17 cellular contexts compared by ENCODE assay signal in the genomic region with DNA sequence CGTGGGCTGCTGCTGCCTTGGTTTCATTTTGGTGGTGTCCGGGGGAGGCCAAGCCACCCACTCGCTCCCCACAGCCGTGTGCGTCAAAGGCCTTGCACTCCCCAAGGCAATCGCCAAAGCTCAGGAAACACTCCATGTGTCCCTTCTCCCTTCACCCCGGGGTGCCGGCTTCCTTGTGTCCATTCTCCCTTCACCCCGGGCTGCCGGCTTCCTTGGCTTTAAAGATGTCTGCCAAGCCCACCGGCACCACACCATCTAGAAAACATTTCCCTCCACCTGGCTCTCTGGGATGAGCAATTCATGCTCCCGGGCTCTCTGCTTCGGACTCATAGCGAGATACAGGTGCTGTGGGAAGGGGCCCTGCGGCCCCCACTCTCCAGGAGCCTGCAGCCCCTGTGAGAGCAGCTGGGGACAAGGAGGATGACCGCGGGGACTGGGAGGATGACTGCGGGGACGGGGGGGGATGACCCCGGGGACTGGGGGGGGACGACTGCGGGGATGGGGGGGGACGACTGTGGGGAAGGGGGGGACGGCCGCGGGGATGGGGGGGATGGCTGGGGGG.
DNase-seq lines count a peak whose midpoint lies in the region; ATAC-seq and FAIRE-seq lines count a peak whose summit lies in the region.
"Had no signal": no experiment of that assay in that cellular context is flagged by ENCODE, and none has a peak within 500 bp of the region (broad histone marks: within the 10 kb centered on the region; RNA-seq: fewer than 3 reads in every experiment).

No MANE protein-coding gene starts in this region.

- no peaks in the 10 kb centered on the region for H3K36me3 Mint-ChIP-seq in stimulated activated naive B cell treated with anti-CD40 and anti-IgM and Interleukin-4, amounts not matched to agents 10 μg/mL and 1 μg/mL and 100 μg/mL, for 72 hours
- H3K36me3 Mint-ChIP-seq: IgD-negative memory B cell had no signal

- no peak overlapping the region for H3K4me3 ChIP-seq in H7 (ENCODE audit: insufficient read depth, low read depth, low read length)
- H3K4me3 ChIP-seq: GM23248 had no signal

- no peak for FAIRE-seq in RCC 7860 (lab: Jason Lieb, UNC)
- FAIRE-seq: G401.6 had no signal

- no peaks in the 10 kb centered on the region for H3K9me3 Mint-ChIP-seq in stimulated activated naive B cell treated with anti-CD40 and anti-IgM and Interleukin-4, amounts not matched to agents 10 μg/mL and 1 μg/mL and 100 μg/mL, for 72 hours
- H3K9me3 Mint-ChIP-seq: IgD-negative memory B cell had no signal

- H3K27me3 Mint-ChIP-seq in stimulated activated naive B cell treated with anti-CD40 and anti-IgM and Interleukin-4, amounts not matched to agents 10 μg/mL and 1 μg/mL and 100 μg/mL, for 72 hours, result no peaks in the 10 kb centered on the region
- H3K27me3 Mint-ChIP-seq: IgD-negative memory B cell had no signal

- no peak for ATAC-seq in stimulated activated naive B cell treated with anti-CD40 and anti-IgM and Interleukin-4, amounts not matched to agents 10 μg/mL and 1 μg/mL and 100 μg/mL, for 72 hours (replicated peaks)

- peaks cover 8 to 10% of the 10 kb centered on the region in 2 donors for H3K4me1 Mint-ChIP-seq in stimulated activated naive B cell treated with anti-CD40 and anti-IgM and Interleukin-4, amounts not matched to agents 10 μg/mL and 1 μg/mL and 100 μg/mL, for 72 hours

- no peaks in the 10 kb centered on the region for H3K36me3 ChIP-seq in H7 (replicated peaks; ENCODE audit: control insufficient read depth, insufficient read depth, low read length)

- no peaks in the 10 kb centered on the region for H3K27me3 ChIP-seq in H7 (ENCODE audit: control insufficient read depth, insufficient read depth, low read length)

- no peak overlapping the region for H3K27ac Mint-ChIP-seq in stimulated activated naive B cell treated with anti-CD40 and anti-IgM and Interleukin-4, amounts not matched to agents 10 μg/mL and 1 μg/mL and 100 μg/mL, for 72 hours
- H3K27ac Mint-ChIP-seq: IgD-negative memory B cell had no signal

- H3K4me3 Mint-ChIP-seq in stimulated activated naive B cell treated with anti-CD40 and anti-IgM and Interleukin-4, amounts not matched to agents 10 μg/mL and 1 μg/mL and 100 μg/mL, for 72 hours, result no peak overlapping the region

- DNase-seq in stimulated activated naive CD4-positive, alpha-beta T cell treated with Interleukin-2 at 50 U/mL for 16 hours (lab: John Stamatoyannopoulos, UW), result peak; percentile 3
- DNase-seq in stimulated activated naive CD4-positive, alpha-beta T cell (lab: John Stamatoyannopoulos, UW), result no peak
- DNase-seq in H7, result peak; percentile 73
- peak; percentile 51 for DNase-seq in mesenteric fat pad (ENCODE audit: low spot score)
- no peak for DNase-seq in stimulated activated naive B cell treated with anti-CD40 and anti-IgM and Interleukin-4, amounts not matched to agents 10 μg/mL and 1 μg/mL and 100 μg/mL, for 72 hours
- no peak for DNase-seq in mucosa of gallbladder (ENCODE audit: low spot score)
- no peak for DNase-seq in RCC 7860 (ENCODE audit: low spot score)
- DNase-seq: DMS 273 treated with DMSO at 0.1 percent for 48 hours, GM23248, HCEC 1CT, NCI-H1105 treated with DMSO at 0.1 percent for 48 hours, NCI-H1694 treated with DMSO at 0.1 percent for 48 hours, NCI-H510A, NCI-H748 treated with DMSO at 0.1 percent for 48 hours, SIG-M5 had no signal

Comparison
In these comparisons a context has a peak if more than half of its experiments do, and no peak if none do; other contexts are left out.
1. DNase-seq: peak in stimulated activated naive CD4-positive, alpha-beta T cell treated with Interleukin-2 at 50 U/mL for 16 hours (single experiment), H7 (single experiment) and mesenteric fat pad (single experiment); none in stimulated activated naive CD4-positive, alpha-beta T cell (0 of 6), stimulated activated naive B cell treated with anti-CD40 and anti-IgM and Interleukin-4, amounts not matched to agents 10 μg/mL and 1 μg/mL and 100 μg/mL, for 72 hours (single experiment), mucosa of gallbladder (single experiment) and RCC 7860 (single experiment).